ENCODE assay signal across 29 cellular contexts in genomic region chr3:96483781-96484180, GRCh38.
"Had no signal": no experiment of that assay in that cellular context is flagged by ENCODE, and none has a peak within 500 bp of the region (broad histone marks: within the 10 kb centered on the region; RNA-seq: fewer than 3 reads in every experiment).

No MANE protein-coding gene starts in this region.

- H3K27me3 ChIP-seq: ascending aorta, body of pancreas, breast epithelium had no signal

- H3K9me3 Mint-ChIP-seq: activated CD4-positive, alpha-beta T cell treated with anti-CD3 and anti-CD28 coated beads, Interleukin-2, amount 10 ng/mL, durations not matched to agents 7 days and 5 days had no signal

- DNase-seq: activated CD4-positive, alpha-beta memory T cell treated with anti-CD3 and anti-CD28 coated beads for 36 hours; activated CD4-positive, alpha-beta T cell treated with anti-CD3 and anti-CD28 coated beads for 36 hours; activated CD4-positive, alpha-beta T cell treated with anti-CD3 and anti-CD28 coated beads, Interleukin-2, amount 10 ng/mL, durations not matched to agents 7 days and 5 days; activated CD8-positive, alpha-beta memory T cell treated with anti-CD3 and anti-CD28 coated beads, Interleukin-2, amount 50 U/mL, for 4 hours; activated effector memory CD4-positive, alpha-beta T cell treated with Interleukin-2 at 50 U/mL for 16 hours; activated naive CD4-positive, alpha-beta T cell; activated naive CD4-positive, alpha-beta T cell treated with anti-CD3 and anti-CD28 coated beads, Interleukin-2, amount 50 U/mL, for 16 hours; activated naive CD8-positive, alpha-beta T cell treated with anti-CD3 and anti-CD28 coated beads for 36 hours; activated T-cell treated with anti-CD3 and anti-CD28 coated beads for 4 hours; activated T-cell treated with anti-CD3 and anti-CD28 coated beads, Interleukin-2, amount 50 U/mL, for 4 hours; amygdala; body of pancreas; NCI-H1105; NCI-H1417 treated with DMSO at 0.1 percent for 48 hours; NCI-H187 treated with DMSO at 0.1 percent for 48 hours; NCI-H2081; NCI-H2171 treated with DMSO at 0.1 percent for 48 hours; NCI-H2227 treated with DMSO at 0.1 percent for 48 hours; NCI-H524 treated with DMSO at 0.1 percent for 48 hours; NK-92 treated with Interleukin-12 subunit alpha and Interleukin-12 subunit beta, amount 100 ng/mL, for 24 hours; PC-9; Right ventricle myocardium superior had no signal

- H3K27ac ChIP-seq: ascending aorta, body of pancreas, breast epithelium, PC-9, RWPE1 had no signal

- H3K4me1 ChIP-seq: ascending aorta, body of pancreas, breast epithelium had no signal

- H3K4me3 ChIP-seq: ascending aorta, body of pancreas, breast epithelium, PC-9 had no signal

- ATAC-seq: activated CD4-positive, alpha-beta T cell treated with anti-CD3 and anti-CD28 coated beads for 36 hours; activated CD4-positive, CD25-positive, alpha-beta regulatory T cell treated with anti-CD3 and anti-CD28 coated beads, Interleukin-2, amount 50 U/mL, for 24 hours; activated T-cell treated with anti-CD3 and anti-CD28 coated beads, Interleukin-2, amount 50 U/mL, for 4 hours; body of pancreas had no signal

- H2AFZ ChIP-seq: PC-9 had no signal

- H3K4me2 ChIP-seq: PC-9 had no signal

- H3K4me3 Mint-ChIP-seq: activated CD4-positive, alpha-beta memory T cell treated with anti-CD3 and anti-CD28 coated beads for 36 hours; activated CD4-positive, alpha-beta T cell treated with anti-CD3 and anti-CD28 coated beads for 36 hours; activated CD4-positive, alpha-beta T cell treated with anti-CD3 and anti-CD28 coated beads, Interleukin-2, amount 10 ng/mL, durations not matched to agents 7 days and 5 days; activated naive CD8-positive, alpha-beta T cell treated with anti-CD3 and anti-CD28 coated beads for 36 hours; activated T-cell treated with anti-CD3 and anti-CD28 coated beads, Interleukin-2, amount 50 U/mL, for 4 hours; activated T-helper 1 cell treated with anti-CD3 and anti-CD28 coated beads, Interleukin-12 subunit alpha, Interleukin-12 subunit beta, Interleukin-2, Interleukin-4 antibody, amounts not matched to agents 30 ng/mL and 10 ng/mL and 1 ng/mL, durations not matched to agents 14 hours and 24 hours and 36 hours; T-helper 1 cell treated with Interleukin-12 subunit alpha and Interleukin-12 subunit beta and Interleukin-4 antibody, amounts not matched to agents 30 μg/mL and 1 μg/mL, for 36 hours; T-helper 2 cell treated with Interferon-gamma antibody and Interleukin-4, amounts not matched to agents 5 μg/mL and 100 μg/mL, for 36 hours had no signal

- H3K27me3 Mint-ChIP-seq: activated CD4-positive, alpha-beta memory T cell treated with anti-CD3 and anti-CD28 coated beads for 36 hours; activated CD4-positive, alpha-beta T cell treated with anti-CD3 and anti-CD28 coated beads for 36 hours; activated CD4-positive, alpha-beta T cell treated with anti-CD3 and anti-CD28 coated beads, Interleukin-2, amount 10 ng/mL, durations not matched to agents 7 days and 5 days; activated naive CD8-positive, alpha-beta T cell treated with anti-CD3 and anti-CD28 coated beads for 36 hours had no signal

- H3K4me1 Mint-ChIP-seq: activated CD4-positive, alpha-beta T cell treated with anti-CD3 and anti-CD28 coated beads for 36 hours; activated CD4-positive, alpha-beta T cell treated with anti-CD3 and anti-CD28 coated beads, Interleukin-2, amount 10 ng/mL, durations not matched to agents 7 days and 5 days; activated naive CD8-positive, alpha-beta T cell treated with anti-CD3 and anti-CD28 coated beads for 36 hours had no signal

- H3K9me3 ChIP-seq: ascending aorta, body of pancreas, breast epithelium had no signal

- H3K36me3 Mint-ChIP-seq: activated CD4-positive, alpha-beta memory T cell treated with anti-CD3 and anti-CD28 coated beads for 36 hours; activated naive CD8-positive, alpha-beta T cell treated with anti-CD3 and anti-CD28 coated beads for 36 hours had no signal

- H3K27ac Mint-ChIP-seq: activated CD4-positive, alpha-beta memory T cell treated with anti-CD3 and anti-CD28 coated beads for 36 hours; activated CD4-positive, alpha-beta T cell treated with anti-CD3 and anti-CD28 coated beads for 36 hours; activated CD4-positive, alpha-beta T cell treated with anti-CD3 and anti-CD28 coated beads, Interleukin-2, amount 10 ng/mL, durations not matched to agents 7 days and 5 days; activated naive CD8-positive, alpha-beta T cell treated with anti-CD3 and anti-CD28 coated beads for 36 hours; activated T-helper 1 cell treated with anti-CD3 and anti-CD28 coated beads, Interleukin-12 subunit alpha, Interleukin-12 subunit beta, Interleukin-2, Interleukin-4 antibody, amounts not matched to agents 30 ng/mL and 10 ng/mL and 1 ng/mL, durations not matched to agents 14 hours and 24 hours and 36 hours; T-helper 1 cell treated with Interleukin-12 subunit alpha and Interleukin-12 subunit beta and Interleukin-4 antibody, amounts not matched to agents 30 μg/mL and 1 μg/mL, for 36 hours; T-helper 2 cell treated with Interferon-gamma antibody and Interleukin-4, amounts not matched to agents 5 μg/mL and 100 μg/mL, for 36 hours had no signal

- H3K36me3 ChIP-seq: ascending aorta, breast epithelium had no signal
